8 cellular contexts compared by ENCODE assay signal in genomic region chr16:47142469-47143328, GRCh38. TPM values are rescaled to one million over a fixed set of nuclear protein-coding genes. Genes with fewer than 3 reads are reported as not detected.
DNase-seq lines count a peak whose midpoint lies in the region; ATAC-seq and TF ChIP-seq lines count a peak whose summit lies in the region.

No MANE protein-coding gene starts in this region.

- intact Hi-C loops in prostate gland (cut with DNase I): loop anchor here (2.0 to 10.0 kb wide), 4 partner anchors 105 to 1015 kb away; partner anchors contain the start of genes ABCC12, ITFG1 and PHKB

- TF ChIP-seq CTCF in right atrium auricular region (IDR thresholded peaks at IDR 0.05) (no peak), prostate gland (IDR thresholded peaks at IDR 0.05) (no peak)

- ATAC-seq in GM18907 (IDR thresholded peaks at IDR 0.05; ENCODE audit: unreplicated experiment): peak; percentile 17
- peak; percentile 6 for ATAC-seq in HG03175 (IDR thresholded peaks at IDR 0.05; ENCODE audit: unreplicated experiment)

- TF ChIP-seq POLR2A in prostate gland (IDR thresholded peaks at IDR 0.05): no peak

- WGBS in prostate gland: 5% methylated on average over 19 of the region's 64 CpGs

- H3K4me3 ChIP-seq in adipocyte (ENCODE audit: low read length): peak overlapping the region; percentile 84
- peak overlapping the region; percentile 46 to 60 for H3K4me3 ChIP-seq in right atrium auricular region
- H3K4me3 ChIP-seq in prostate gland: peak overlapping the region; percentile 28 to 42

- H3K9me3 ChIP-seq in adipocyte (ENCODE audit: control insufficient read depth, low read length) (no peaks in the 10 kb centered on the region), right atrium auricular region (no peaks in the 10 kb centered on the region), prostate gland (no peaks in the 10 kb centered on the region)

- peak overlapping the region in 1 of 2 donors; percentile 4 for H3K27ac ChIP-seq in right atrium auricular region
- no peak overlapping the region for H3K27ac ChIP-seq in prostate gland

- DNase-seq in AG08396 (ENCODE audit: low spot score) (peak; percentile 52), RKO (ENCODE audit: low spot score) (peak; percentile 75), adipocyte (ENCODE audit: low read depth) (peak; percentile 70), right atrium auricular region (ENCODE audit: low spot score) (no peak), prostate gland (ENCODE audit: low spot score) (no peak), ureter (ENCODE audit: low spot score) (no peak)

- peak overlapping the region; percentile 22 for H3K9ac ChIP-seq in adipocyte (ENCODE audit: low read length)

- H3K27me3 ChIP-seq in adipocyte (replicated peaks; ENCODE audit: control insufficient read depth, insufficient read depth, low read length): no peaks in the 10 kb centered on the region
- no peaks in the 10 kb centered on the region for H3K27me3 ChIP-seq in right atrium auricular region
- no peaks in the 10 kb centered on the region for H3K27me3 ChIP-seq in prostate gland (replicated peaks; ENCODE audit: insufficient read depth)

- H3K36me3 ChIP-seq in adipocyte (ENCODE audit: control insufficient read depth, insufficient read depth, low read length, severe bottlenecking) (no peaks in the 10 kb centered on the region), right atrium auricular region (no peaks in the 10 kb centered on the region), prostate gland (no peaks in the 10 kb centered on the region)

- H3K4me1 ChIP-seq in adipocyte (ENCODE audit: control insufficient read depth, insufficient read depth, low read length): peaks cover 6% of the 10 kb centered on the region
- H3K4me1 ChIP-seq in right atrium auricular region: peaks cover 0 to 22% of the 10 kb centered on the region in 2 donors
- peaks cover 4% of the 10 kb centered on the region for H3K4me1 ChIP-seq in prostate gland (replicated peaks)

RNA-seq across cellular contexts. Expression of gene NETO2, which starts 1.0 kb away (rescaled TPM):
- total RNA-seq in right atrium auricular region (1 to 10 TPM in 1 of 2 donors, under 1 TPM in 1; 0.93 to 2.0 TPM), prostate gland (10 to 100 TPM in 1 of 2 donors, under 1 TPM in 1; 0.73 to 14.3 TPM), ureter (5.3 TPM)

Comparison
In these comparisons a context has a peak if more than half of its experiments do, and no peak if none do; other contexts are left out.
1. DNase-seq: peak in AG08396 (single experiment), RKO (single experiment) and adipocyte (single experiment); none in right atrium auricular region (single experiment), prostate gland (single experiment) and ureter (single experiment).
2. Peak in every context shown above with its lines, with median percentiles within 50 percentile points of each other: H3K4me3 ChIP-seq.